ENCODE assay signal across 8 cellular contexts in the genomic region with DNA sequence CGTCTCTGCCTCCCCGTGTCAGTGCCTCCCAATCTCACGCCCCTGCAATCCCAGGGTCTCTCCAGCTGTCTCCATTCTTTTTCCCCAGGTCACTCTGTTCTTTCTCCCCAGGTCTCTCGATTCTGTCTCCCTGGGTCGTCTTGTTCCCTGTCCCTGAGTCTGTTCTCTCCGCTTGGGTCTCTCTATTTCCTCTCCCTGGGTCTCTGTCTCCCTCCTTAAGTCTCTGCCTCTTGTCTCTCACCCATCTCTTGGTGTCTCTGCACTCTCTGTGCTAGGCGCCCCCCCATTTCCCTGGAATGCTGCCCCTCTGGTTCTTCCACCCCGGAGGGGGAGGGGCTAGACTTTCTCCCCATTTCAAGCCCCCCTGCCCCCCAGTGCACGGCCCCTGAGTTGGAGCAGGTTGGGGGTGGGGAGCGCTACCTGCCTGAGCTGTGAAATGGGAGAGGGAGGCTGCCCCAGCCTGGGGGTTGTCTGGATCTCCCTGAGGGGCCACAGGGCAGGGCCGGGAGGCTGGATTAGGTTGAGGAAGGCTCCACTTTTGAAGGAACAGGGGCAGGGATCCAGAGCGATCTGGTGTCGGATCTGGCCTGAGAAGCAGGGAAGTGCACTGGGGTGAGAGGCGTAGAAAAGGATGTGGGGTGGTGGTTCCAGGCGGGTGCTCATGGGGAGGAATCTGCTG. TPM values are rescaled to one million over a fixed set of nuclear protein-coding genes. Genes with fewer than 3 reads are reported as not detected.
DNase-seq lines count a peak whose midpoint lies in the region; ATAC-seq lines count a peak whose summit lies in the region.

No MANE protein-coding gene starts in this region.

- no peaks in the 10 kb centered on the region for H3K36me3 Mint-ChIP-seq in activated T-helper 2 cell treated with anti-CD3 and anti-CD28 coated beads, Interferon-gamma antibody, Interleukin-2, Interleukin-4, amounts not matched to agents 10 μg/mL and 5 μg/mL and 100 μg/mL, durations not matched to agents 14 hours and 24 hours and 36 hours (ENCODE audit: low read depth)

- intact Hi-C loops in activated T-helper 2 cell treated with anti-CD3 and anti-CD28 coated beads, Interferon-gamma antibody, Interleukin-2, Interleukin-4, amounts not matched to agents 10 μg/mL and 5 μg/mL and 100 μg/mL, durations not matched to agents 14 hours and 24 hours and 36 hours (cut with micrococcal nuclease), result loop anchor here (5.0 kb wide), 1 partner anchor 175 kb away; a partner anchor contains a TSS

- DNase-seq in NCI-H2227 (lab: John Stamatoyannopoulos, UW; ENCODE audit: unreplicated experiment), result peak; percentile 14
- DNase-seq in NCI-H2227 treated with DMSO at 0.1 percent for 48 hours (lab: John Stamatoyannopoulos, UW), result no peak
- no peak for DNase-seq in activated T-helper 2 cell treated with anti-CD3 and anti-CD28 coated beads, Interferon-gamma antibody, Interleukin-2, Interleukin-4, amounts not matched to agents 10 μg/mL and 5 μg/mL and 100 μg/mL, durations not matched to agents 14 hours and 24 hours and 36 hours (ENCODE audit: low spot score)
- DNase-seq in iPS-NIHi11 (ENCODE audit: low spot score), result peak; percentile 46
- DNase-seq in NCI-H1105 treated with DMSO at 0.1 percent for 48 hours (lab: John Stamatoyannopoulos, UW), result no peak
- DNase-seq in NCI-H1048 (lab: John Stamatoyannopoulos, UW), result no peak

- peak overlapping the region; percentile 48 for H3K27ac Mint-ChIP-seq in activated T-helper 2 cell treated with anti-CD3 and anti-CD28 coated beads, Interferon-gamma antibody, Interleukin-2, Interleukin-4, amounts not matched to agents 10 μg/mL and 5 μg/mL and 100 μg/mL, durations not matched to agents 14 hours and 24 hours and 36 hours

- peaks cover 0 to 68% (median 50%) of the 10 kb centered on the region in 5 donors for H3K4me1 ChIP-seq in subcutaneous abdominal adipose tissue (ENCODE audit: control insufficient read depth in 5 of 5, insufficient read depth in 5 of 5, low read length in 5 of 5)

- H3K27me3 ChIP-seq in subcutaneous abdominal adipose tissue (ENCODE audit: control insufficient read depth in 5 of 5, insufficient read depth in 4 of 5, low read length in 5 of 5), result peaks cover 0 to 8% (median 0%) of the 10 kb centered on the region in 5 donors

- peak overlapping the region; percentile 68 to 85 (median 76) for H3K4me3 ChIP-seq in subcutaneous abdominal adipose tissue (ENCODE audit: low read depth in 1 of 5, low read length in 5 of 5)

- H3K27ac ChIP-seq in subcutaneous abdominal adipose tissue (ENCODE audit: low read depth, low read length), result peak overlapping the region; percentile 76

- ATAC-seq in GM18520 (IDR thresholded peaks at IDR 0.05; ENCODE audit: unreplicated experiment), result no peak

- H3K4me1 Mint-ChIP-seq in activated T-helper 2 cell treated with anti-CD3 and anti-CD28 coated beads, Interferon-gamma antibody, Interleukin-2, Interleukin-4, amounts not matched to agents 10 μg/mL and 5 μg/mL and 100 μg/mL, durations not matched to agents 14 hours and 24 hours and 36 hours (ENCODE audit: low read depth), result peaks cover 15% of the 10 kb centered on the region

- H3K27me3 Mint-ChIP-seq in activated T-helper 2 cell treated with anti-CD3 and anti-CD28 coated beads, Interferon-gamma antibody, Interleukin-2, Interleukin-4, amounts not matched to agents 10 μg/mL and 5 μg/mL and 100 μg/mL, durations not matched to agents 14 hours and 24 hours and 36 hours (ENCODE audit: low read depth), result peaks cover 47% of the 10 kb centered on the region

- H3K36me3 ChIP-seq in subcutaneous abdominal adipose tissue (ENCODE audit: control insufficient read depth in 5 of 5, insufficient read depth in 5 of 5, low read length in 5 of 5), result no peaks in the 10 kb centered on the region

- H3K9me3 Mint-ChIP-seq in activated T-helper 2 cell treated with anti-CD3 and anti-CD28 coated beads, Interferon-gamma antibody, Interleukin-2, Interleukin-4, amounts not matched to agents 10 μg/mL and 5 μg/mL and 100 μg/mL, durations not matched to agents 14 hours and 24 hours and 36 hours, result no peaks in the 10 kb centered on the region

- H3K9me3 ChIP-seq in subcutaneous abdominal adipose tissue (ENCODE audit: control insufficient read depth in 5 of 5, low read length in 5 of 5), result no peaks in the 10 kb centered on the region

- peak overlapping the region; percentile 87 for H3K4me3 Mint-ChIP-seq in activated T-helper 2 cell treated with anti-CD3 and anti-CD28 coated beads, Interferon-gamma antibody, Interleukin-2, Interleukin-4, amounts not matched to agents 10 μg/mL and 5 μg/mL and 100 μg/mL, durations not matched to agents 14 hours and 24 hours and 36 hours (ENCODE audit: low read depth)

- peak overlapping the region in 4 of 5 donors; percentile 33 to 82 (median 50) for H3K9ac ChIP-seq in subcutaneous abdominal adipose tissue (ENCODE audit: low read length in 5 of 5)

RNA-seq across cellular contexts. Expression of a gene that starts 1.4 kb away (rescaled TPM):
- total RNA-seq in activated T-helper 2 cell treated with anti-CD3 and anti-CD28 coated beads, Interferon-gamma antibody, Interleukin-2, Interleukin-4, amounts not matched to agents 10 μg/mL and 5 μg/mL and 100 μg/mL, durations not matched to agents 14 hours and 24 hours and 36 hours, result 3.0 and 3.2 TPM in 2 replicates

Comparison
In these comparisons a context has a peak if more than half of its experiments do, and no peak if none do; other contexts are left out.
1. DNase-seq: peak in NCI-H2227 (single experiment) and iPS-NIHi11 (single experiment); none in NCI-H2227 treated with DMSO at 0.1 percent for 48 hours (single experiment), activated T-helper 2 cell treated with anti-CD3 and anti-CD28 coated beads, Interferon-gamma antibody, Interleukin-2, Interleukin-4, amounts not matched to agents 10 μg/mL and 5 μg/mL and 100 μg/mL, durations not matched to agents 14 hours and 24 hours and 36 hours (single experiment), NCI-H1105 treated with DMSO at 0.1 percent for 48 hours (single experiment) and NCI-H1048 (single experiment).